1 cellular context compared by ENCODE assay signal in genomic region chr18:3247243-3248061, GRCh38.
TF ChIP-seq lines count a peak whose summit lies in the region.

Gene MYL12A (plus strand): TSS chr18:3247801. CDS start chr18:3253248, 5,447 bp downstream.

TF ChIP-seq in HEK293, 187 proteins besides CTCF, POLR2A, EP300 and RAD21 (continued from another document and continues in another):
- no peak for TF ChIP-seq ZNF26 (tag by site-specific recombination; IDR thresholded peaks at IDR 0.05)
- no peak for TF ChIP-seq ZNF596 (tag by site-specific recombination; IDR thresholded peaks at IDR 0.05)
- peak; percentile 82 for TF ChIP-seq ZNF692 (tag by site-specific recombination; IDR thresholded peaks at IDR 0.05)
- no peak for TF ChIP-seq ZNF548 (tag by site-specific recombination; IDR thresholded peaks at IDR 0.05)
- peak; percentile 96 for TF ChIP-seq ZNF513 (tag by site-specific recombination; IDR thresholded peaks at IDR 0.05)
- TF ChIP-seq PRDM4 (tag by site-specific recombination; IDR thresholded peaks at IDR 0.05) = 0 out of 2 replicates have a peak, but pooled peaks have one; percentile 36
- no peak for TF ChIP-seq ZNF776 (tag by site-specific recombination; IDR thresholded peaks at IDR 0.05; ENCODE audit: borderline replicate concordance)
- TF ChIP-seq ZNF629 (tag by site-specific recombination; IDR thresholded peaks at IDR 0.05) = peak; percentile 82
- no peak for TF ChIP-seq ZNF404 (tag by site-specific recombination; IDR thresholded peaks at IDR 0.05)
- no peak for TF ChIP-seq ZNF202 (tag by site-specific recombination; IDR thresholded peaks at IDR 0.05; ENCODE audit: borderline replicate concordance)
- no peak for TF ChIP-seq ZNF341 (tag by site-specific recombination; IDR thresholded peaks at IDR 0.05; ENCODE audit: low read depth)
- TF ChIP-seq ZNF146 (tag by site-specific recombination; IDR thresholded peaks at IDR 0.05) = no peak
- no peak for TF ChIP-seq TRIM28 (IDR thresholded peaks at IDR 0.05; ENCODE audit: borderline replicate concordance, low read length)
- TF ChIP-seq ZNF560 (tag by site-specific recombination; IDR thresholded peaks at IDR 0.05; ENCODE audit: borderline replicate concordance) = no peak
- TF ChIP-seq PRDM10 (tag by site-specific recombination; IDR thresholded peaks at IDR 0.05) = peak; percentile 100
- TF ChIP-seq ZNF473 (tag by site-specific recombination; IDR thresholded peaks at IDR 0.05) = no peak
- no peak for TF ChIP-seq MEIS1 (CRISPR knock-in tag; IDR thresholded peaks at IDR 0.05; ENCODE audit: borderline replicate concordance)
- TF ChIP-seq ZNF174 (tag by site-specific recombination; IDR thresholded peaks at IDR 0.05) = no peak
- no peak for TF ChIP-seq ZBTB1 (tag by site-specific recombination; IDR thresholded peaks at IDR 0.05)
- 0 out of 2 replicates have a peak, but pooled peaks have one; percentile 32 for TF ChIP-seq ZNF777 (tag by site-specific recombination; IDR thresholded peaks at IDR 0.05; ENCODE audit: borderline replicate concordance)
- no peak for TF ChIP-seq ZNF626 (tag by site-specific recombination; IDR thresholded peaks at IDR 0.05)
- no peak; the same call in 1 of the 2 replicates for TF ChIP-seq ZNF623 (tag by site-specific recombination; IDR thresholded peaks at IDR 0.05)
- no peak for TF ChIP-seq ZNF830 (tag by site-specific recombination; IDR thresholded peaks at IDR 0.05; ENCODE audit: low read depth)
- TF ChIP-seq ZNF302 (tag by site-specific recombination; IDR thresholded peaks at IDR 0.05; ENCODE audit: low read depth) = no peak
- TF ChIP-seq ZNF670 (tag by site-specific recombination; IDR thresholded peaks at IDR 0.05; ENCODE audit: low read depth) = no peak
- TF ChIP-seq GLI4 (tag by site-specific recombination; IDR thresholded peaks at IDR 0.05) = peak; percentile 15; the same call in 1 of the 2 replicates
- TF ChIP-seq ZNF76 (tag by site-specific recombination; IDR thresholded peaks at IDR 0.05; ENCODE audit: borderline replicate concordance, low read depth) = no peak; the same call in 1 of the 2 replicates
- TF ChIP-seq ZNF639 (tag by site-specific recombination; IDR thresholded peaks at IDR 0.05) = peak; percentile 87; the same call in 1 of the 2 replicates
- peak; percentile 86; the same call in 1 of the 2 replicates for TF ChIP-seq ZNF324 (tag by site-specific recombination; IDR thresholded peaks at IDR 0.05)
- 0 out of 2 replicates have a peak, but pooled peaks have one; percentile 29 for TF ChIP-seq ZNF10 (tag by site-specific recombination; IDR thresholded peaks at IDR 0.05)
- 0 out of 2 replicates have a peak, but pooled peaks have one; percentile 22 for TF ChIP-seq FEZF1 (tag by site-specific recombination; IDR thresholded peaks at IDR 0.05)
- no peak for TF ChIP-seq ZNF707 (tag by site-specific recombination; IDR thresholded peaks at IDR 0.05)
- no peak for TF ChIP-seq ZNF514 (tag by site-specific recombination; IDR thresholded peaks at IDR 0.05)
- TF ChIP-seq ZSCAN23 (tag by site-specific recombination; IDR thresholded peaks at IDR 0.05) = no peak; the same call in 1 of the 2 replicates
- no peak for TF ChIP-seq ZNF239 (tag by site-specific recombination; IDR thresholded peaks at IDR 0.05)
- TF ChIP-seq ZNF132 (tag by site-specific recombination; IDR thresholded peaks at IDR 0.05; ENCODE audit: borderline replicate concordance) = no peak
- TF ChIP-seq ZNF335 (tag by site-specific recombination; conservative IDR thresholded peaks at IDR 0.05) = peak; percentile 67
- peak; percentile 80 for TF ChIP-seq SP2 (tag by site-specific recombination; IDR thresholded peaks at IDR 0.05)
- no peak for TF ChIP-seq YY2 (tag by site-specific recombination; IDR thresholded peaks at IDR 0.05)
- TF ChIP-seq RBAK (tag by site-specific recombination; IDR thresholded peaks at IDR 0.05) = no peak
- peak; percentile 94 for TF ChIP-seq ZNF561 (tag by site-specific recombination; IDR thresholded peaks at IDR 0.05; ENCODE audit: borderline replicate concordance)
- TF ChIP-seq ZNF292 (tag by site-specific recombination; IDR thresholded peaks at IDR 0.05; ENCODE audit: borderline replicate concordance, low read depth) = no peak
- no peak for TF ChIP-seq OSR2 (tag by site-specific recombination; IDR thresholded peaks at IDR 0.05)
- no peak for TF ChIP-seq ZNF221 (tag by site-specific recombination; IDR thresholded peaks at IDR 0.05; ENCODE audit: borderline replicate concordance)
- peak; percentile 80; the same call in 1 of the 2 replicates for TF ChIP-seq BCL11A (tag by site-specific recombination; IDR thresholded peaks at IDR 0.05; ENCODE audit: low read depth)
- no peak for TF ChIP-seq ZNF48 (tag by site-specific recombination; IDR thresholded peaks at IDR 0.05)
- no peak for TF ChIP-seq ZSCAN5A (tag by site-specific recombination; IDR thresholded peaks at IDR 0.05)
- TF ChIP-seq KLF1 (tag by site-specific recombination; IDR thresholded peaks at IDR 0.05) = peak; percentile 83
- 0 out of 2 replicates have a peak, but pooled peaks have one; percentile 12 for TF ChIP-seq ZNF660 (tag by site-specific recombination; IDR thresholded peaks at IDR 0.05)
- no peak for TF ChIP-seq ZNF37A (tag by site-specific recombination; IDR thresholded peaks at IDR 0.05)
- TF ChIP-seq ZNF394 (tag by site-specific recombination; IDR thresholded peaks at IDR 0.05; ENCODE audit: borderline replicate concordance) = 0 out of 2 replicates have a peak, but pooled peaks have one; percentile 41
- no peak for TF ChIP-seq ZNF677 (tag by site-specific recombination; IDR thresholded peaks at IDR 0.05)
- peak; percentile 70; the same call in 1 of the 2 replicates for TF ChIP-seq ZNF391 (tag by site-specific recombination; IDR thresholded peaks at IDR 0.05; ENCODE audit: borderline replicate concordance, low read depth)
- TF ChIP-seq KLF10 (tag by site-specific recombination; IDR thresholded peaks at IDR 0.05) = peak; percentile 61
- TF ChIP-seq HOXA7 (CRISPR knock-in tag; IDR thresholded peaks at IDR 0.05; ENCODE audit: borderline replicate concordance) = no peak
- no peak for TF ChIP-seq ZNF791 (tag by site-specific recombination; IDR thresholded peaks at IDR 0.05)
- TF ChIP-seq ZNF211 (tag by site-specific recombination; IDR thresholded peaks at IDR 0.05; ENCODE audit: low read depth) = no peak
- TF ChIP-seq ZBTB7A (tag by site-specific recombination; IDR thresholded peaks at IDR 0.05; ENCODE audit: low read depth) = peak; percentile 70
- 0 out of 2 replicates have a peak, but pooled peaks have one; percentile 36 for TF ChIP-seq ZNF792 (tag by site-specific recombination; IDR thresholded peaks at IDR 0.05)
- TF ChIP-seq ZNF580 (tag by site-specific recombination; IDR thresholded peaks at IDR 0.05) = peak; percentile 98
